8 cellular contexts compared by ENCODE assay signal in the genomic region with DNA sequence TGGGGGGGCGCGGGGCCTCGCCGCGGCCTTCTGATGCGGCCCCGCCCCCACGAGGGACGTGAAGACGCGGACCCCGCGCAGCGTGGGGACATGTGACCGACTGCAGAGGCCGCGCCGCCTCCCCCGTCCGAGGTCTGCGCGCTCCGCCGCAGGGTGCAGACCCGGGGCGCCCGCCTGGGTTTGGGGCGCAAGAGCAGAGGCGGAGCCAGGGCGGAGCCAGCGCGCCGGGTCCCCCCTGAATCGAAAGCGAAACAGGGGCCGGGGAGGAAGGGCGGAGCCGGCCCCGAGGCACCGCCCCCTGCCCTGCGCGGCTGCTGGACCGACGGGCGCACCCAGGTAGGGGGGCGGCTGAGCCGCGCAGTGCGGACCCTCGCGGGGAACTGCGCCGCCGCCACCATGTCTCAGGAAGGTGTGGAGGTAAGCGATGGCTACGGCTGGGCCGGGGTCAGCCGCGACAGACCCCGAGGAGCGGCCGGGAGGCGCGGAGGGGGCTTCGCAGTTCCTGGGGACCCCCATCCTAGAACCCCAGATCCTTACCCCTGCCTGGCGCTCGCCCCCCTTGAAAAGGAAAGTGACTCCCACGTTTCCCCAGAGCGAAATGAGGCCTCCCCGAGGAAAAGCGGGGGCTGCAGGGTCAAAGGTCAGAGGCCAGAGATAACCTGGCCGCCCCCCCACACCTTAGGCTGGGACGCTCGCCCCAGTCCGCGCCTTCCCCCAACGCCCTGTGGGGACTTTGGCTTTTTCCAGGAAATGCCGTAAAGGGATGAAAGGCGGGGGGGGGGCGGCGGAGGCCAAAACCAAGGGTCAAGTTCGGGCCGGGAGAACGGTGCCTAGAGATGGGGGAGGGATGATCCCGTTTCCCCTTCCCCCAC. TPM values are rescaled to one million over a fixed set of nuclear protein-coding genes. Genes with fewer than 3 reads are reported as not detected.
DNase-seq lines count a peak whose midpoint lies in the region; ATAC-seq and TF ChIP-seq lines count a peak whose summit lies in the region.

TSS of gene SHFL (plus strand) at position 286 of the 872 bp plus-strand sequence. CDS start at position 397, 111 bp downstream.

- H3K4me3 Mint-ChIP-seq in naive B cell, result peak within 1 kb of the TSS; percentile 77 to 94 (median 88)

- peak; percentile 70 for ATAC-seq in HG02973 (IDR thresholded peaks at IDR 0.05; ENCODE audit: unreplicated experiment)
- ATAC-seq in naive B cell (ENCODE audit: low read depth in 2 of 2), result peak; percentile 96 to 97

- no peak for TF ChIP-seq CTCF in OCI-LY3 (IDR thresholded peaks at IDR 0.05; ENCODE audit: low read depth, low read length)

- H3K36me3 ChIP-seq in OCI-LY3 (replicated peaks; ENCODE audit: low read depth, low read length), result peaks cover 7% of the 10 kb centered on the region

- H3K4me3 ChIP-seq in OCI-LY3 (ENCODE audit: low read length), result peak within 1 kb of the TSS; percentile 91

- peak within 1 kb of the TSS in 5 of 6 donors; percentile 58 to 82 (median 79) for H3K27ac Mint-ChIP-seq in naive B cell

- peaks cover 10 to 22% (median 18%) of the 10 kb centered on the region in 3 donors for H3K4me1 Mint-ChIP-seq in naive B cell

- peak within 1 kb of the TSS; percentile 90 for H3K9ac ChIP-seq in OCI-LY3 (ENCODE audit: low read length)

- peaks cover 0 to 2% (median 0%) of the 10 kb centered on the region in 7 donors for H3K9me3 Mint-ChIP-seq in naive B cell

- no peaks in the 10 kb centered on the region for H3K27me3 Mint-ChIP-seq in naive B cell

- H3K36me3 Mint-ChIP-seq in naive B cell, result peaks cover 1 to 5% of the 10 kb centered on the region in 2 donors

- peak within 1 kb of the TSS; percentile 86 for H3K4me2 ChIP-seq in OCI-LY3 (ENCODE audit: low read length)

- H2AFZ ChIP-seq in OCI-LY3 (ENCODE audit: low read depth, low read length), result peak within 1 kb of the TSS; percentile 82

- peak within 1 kb of the TSS; percentile 21; the same call in 1 of the 2 replicates for H3K27ac ChIP-seq in OCI-LY3 (ENCODE audit: low read length)

- peaks cover 13% of the 10 kb centered on the region; the same call in 1 of the 2 replicates for H3K79me2 ChIP-seq in OCI-LY3 (ENCODE audit: low read length)

- H3K4me1 ChIP-seq in OCI-LY3 (ENCODE audit: low read length), result peaks cover 9% of the 10 kb centered on the region

- no peaks in the 10 kb centered on the region for H4K20me1 ChIP-seq in OCI-LY3 (ENCODE audit: insufficient read depth, low read length)

- no peaks in the 10 kb centered on the region for H3K9me3 ChIP-seq in OCI-LY3 (ENCODE audit: insufficient read depth, low read length)

- peak in 2 of 3 experiments; percentile 62 to 66 for DNase-seq in NCI-H1417 (lab: John Stamatoyannopoulos, UW)
- no peak for DNase-seq in NCI-H1417 treated with DMSO at 0.1 percent for 48 hours (lab: John Stamatoyannopoulos, UW)
- peak; percentile 74 for DNase-seq in activated T-helper 1 cell treated with Interleukin-2 at 50 U/mL for 16 hours (ENCODE audit: low read depth)
- peak; percentile 59 for DNase-seq in fibroblast of gingiva (ENCODE audit: low read depth)
- DNase-seq in naive B cell, result peak; percentile 80
- DNase-seq in stimulated activated CD8-positive, alpha-beta memory T cell treated with anti-CD3 and anti-CD28 coated beads, Interleukin-7, amount 100 ng/mL, for 48 hours (ENCODE audit: extremely low read depth in 1 of 2, low read depth in 1 of 2), result peak; percentile 59 to 65

- no peaks in the 10 kb centered on the region for H3K27me3 ChIP-seq in OCI-LY3 (ENCODE audit: low read depth, low read length)

RNA-seq across cellular contexts. Expression of gene SHFL, which starts in this region (rescaled TPM):
- 10 to 100 TPM; 14.7 to 37.0 (median 23.8) TPM for polyA plus RNA-seq in naive B cell (ENCODE audit: low read depth in 6 of 6)
